19 cellular contexts compared by ENCODE assay signal in the genomic region with DNA sequence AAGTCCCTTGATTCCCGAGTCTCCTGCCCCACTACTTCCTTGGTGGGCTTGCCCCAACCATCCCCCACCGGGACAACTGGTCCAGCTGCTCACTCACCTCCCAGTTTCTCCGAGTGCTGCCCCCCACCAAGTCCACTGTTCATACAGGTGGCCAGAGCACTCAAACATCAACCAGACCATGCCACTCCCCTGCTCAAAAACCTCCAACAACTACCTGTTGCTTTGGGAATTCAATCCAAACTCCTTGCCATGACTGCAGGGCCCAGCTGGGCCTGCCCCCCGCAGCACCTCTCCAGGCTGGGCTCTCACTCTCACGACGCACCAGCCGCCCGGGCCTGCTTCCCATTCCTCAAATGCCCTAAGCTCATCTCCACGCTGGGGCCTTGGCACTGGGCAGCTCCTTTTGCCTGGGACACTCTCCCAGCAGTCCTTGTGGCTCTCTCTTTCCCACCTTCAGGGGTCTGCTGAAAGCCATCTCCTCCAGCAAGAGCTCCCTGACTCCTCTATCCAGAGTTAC.
DNase-seq lines count a peak whose midpoint lies in the region; ATAC-seq and TF ChIP-seq lines count a peak whose summit lies in the region.
"Had no signal": no experiment of that assay in that cellular context is flagged by ENCODE, and none has a peak within 500 bp of the region (broad histone marks: within the 10 kb centered on the region; RNA-seq: fewer than 3 reads in every experiment).

No MANE protein-coding gene starts in this region.

- no peaks in the 10 kb centered on the region for H3K27me3 Mint-ChIP-seq in MCF 10A (ENCODE audit: insufficient read depth, unreplicated experiment)
- H3K27me3 Mint-ChIP-seq in T-helper 17 cell: no peaks in the 10 kb centered on the region
- no peaks in the 10 kb centered on the region for H3K27me3 Mint-ChIP-seq in naive thymus-derived CD4-positive, alpha-beta T cell
- H3K27me3 Mint-ChIP-seq: dendritic cell treated with granulocyte-macrophage colony-stimulating factor and Interleukin-4, amounts not matched to agents 40 ng/mL and 50 ng/mL, for 4 days had no signal

- no peak for TF ChIP-seq CTCF in MCF 10A (IDR thresholded peaks at IDR 0.05; ENCODE audit: unreplicated experiment)
- no peak for TF ChIP-seq CTCF in breast epithelium (IDR thresholded peaks at IDR 0.05)
- no peak for TF ChIP-seq CTCF in transverse colon (IDR thresholded peaks at IDR 0.05)
- TF ChIP-seq CTCF in RWPE1 (conservative IDR thresholded peaks at IDR 0.05; ENCODE audit: low read depth): no peak

- CTCF ChIA-PET in MCF 10A (lab: Yijun Ruan, JAX): no interaction called here
- CTCF ChIA-PET in naive thymus-derived CD4-positive, alpha-beta T cell (lab: Charles Lee): no interaction called here
- CTCF ChIA-PET in RWPE1 (lab: Yijun Ruan, JAX): interaction anchor here (0.7 kb wide), 1 partner anchor 132 kb away, joined by 3 read pairs; no protein-coding TSS in a partner anchor

- ATAC-seq in T-helper 17 cell (no peak), HG03520 (IDR thresholded peaks at IDR 0.05; ENCODE audit: unreplicated experiment) (no peak)
- no peak for ATAC-seq in naive thymus-derived CD4-positive, alpha-beta T cell
- ATAC-seq: right lobe of liver had no signal

- no peaks in the 10 kb centered on the region for H3K36me3 ChIP-seq in breast epithelium
- H3K36me3 ChIP-seq in naive thymus-derived CD4-positive, alpha-beta T cell (ENCODE audit: control insufficient read depth in 2 of 3, insufficient read depth in 3 of 3, low read length in 3 of 3): peaks cover 0 to 53% (median 12%) of the 10 kb centered on the region in 3 experiments
- no peaks in the 10 kb centered on the region for H3K36me3 ChIP-seq in transverse colon
- H3K36me3 ChIP-seq: ascending aorta, neutrophil had no signal

- DNase-seq in MCF 10A (ENCODE audit: unreplicated experiment) (no peak), breast epithelium (ENCODE audit: low spot score in 2 of 2) (no peak), T-helper 17 cell (no peak), transverse colon (no peak), head of caudate nucleus (no peak), RWPE1 (ENCODE audit: low spot score) (no peak)
- no peak for DNase-seq in naive thymus-derived CD4-positive, alpha-beta T cell
- DNase-seq: activated CD4-positive, alpha-beta T cell treated with anti-CD3 and anti-CD28 coated beads for 1 hour; GDM1; NCI-H1436; NCI-H226; right lobe of liver; SHP77 treated with DMSO at 0.1 percent for 48 hours; stimulated activated CD4-positive, alpha-beta T cell treated with anti-CD3 and anti-CD28 coated beads, Interleukin-1b, Interleukin-23, amount 100 ng/mL, for 48 hours had no signal

- no peak for TF ChIP-seq EP300 in transverse colon (IDR thresholded peaks at IDR 0.05; ENCODE audit: low read depth)

- no peak for TF ChIP-seq POLR2A in breast epithelium (IDR thresholded peaks at IDR 0.05)
- no peak for TF ChIP-seq POLR2A in transverse colon (IDR thresholded peaks at IDR 0.05)

- no peaks in the 10 kb centered on the region for H3K36me3 Mint-ChIP-seq in MCF 10A (ENCODE audit: insufficient read depth, unreplicated experiment)
- H3K36me3 Mint-ChIP-seq in T-helper 17 cell (ENCODE audit: low read depth): peaks cover 12% of the 10 kb centered on the region
- H3K36me3 Mint-ChIP-seq in naive thymus-derived CD4-positive, alpha-beta T cell: peaks cover 14 to 49% (median 28%) of the 10 kb centered on the region in 5 donors

- H3K27me3 ChIP-seq in breast epithelium (no peaks in the 10 kb centered on the region), transverse colon (no peaks in the 10 kb centered on the region)
- H3K27me3 ChIP-seq in naive thymus-derived CD4-positive, alpha-beta T cell (ENCODE audit: control insufficient read depth in 2 of 2, insufficient read depth in 2 of 2, low read length in 2 of 2): no peaks in the 10 kb centered on the region
- H3K27me3 ChIP-seq: ascending aorta, neutrophil, right lobe of liver had no signal

- H3K4me3 Mint-ChIP-seq in MCF 10A (ENCODE audit: unreplicated experiment): no peak overlapping the region
- H3K4me3 Mint-ChIP-seq in T-helper 17 cell: no peak overlapping the region
- H3K4me3 Mint-ChIP-seq in naive thymus-derived CD4-positive, alpha-beta T cell: no peak overlapping the region
- H3K4me3 Mint-ChIP-seq: dendritic cell treated with granulocyte-macrophage colony-stimulating factor and Interleukin-4, amounts not matched to agents 40 ng/mL and 50 ng/mL, for 4 days; T-helper 2 cell treated with Interferon-gamma antibody and Interleukin-4, amounts not matched to agents 5 μg/mL and 100 μg/mL, for 36 hours had no signal

- H3K4me1 ChIP-seq in breast epithelium (peaks cover 8% of the 10 kb centered on the region in 2 donors), transverse colon (peaks cover 0 to 42% (median 14%) of the 10 kb centered on the region in 4 donors)
- H3K4me1 ChIP-seq in naive thymus-derived CD4-positive, alpha-beta T cell (ENCODE audit: control insufficient read depth in 2 of 2, insufficient read depth in 2 of 2, low read length in 2 of 2): peaks cover 7 to 22% of the 10 kb centered on the region in 2 donors

- WGBS in transverse colon (ENCODE audit: low coverage in 1 of 2), 2 donors: 82 to 100% methylated on average over 1 to 9 of the region's 9 CpGs

- POLR2A ChIA-PET in MCF 10A (lab: Yijun Ruan, JAX) (interaction anchor here (1.0 kb wide), 1 partner anchor 11 kb away, joined by 3 read pairs; no protein-coding TSS in a partner anchor), RWPE1 (lab: Yijun Ruan, JAX; ENCODE audit: low non-redundant PET) (interaction anchor here (0.5 kb wide), 1 partner anchor 107 kb away, joined by 5 read pairs; no protein-coding TSS in a partner anchor)
- POLR2A ChIA-PET in naive thymus-derived CD4-positive, alpha-beta T cell (lab: Charles Lee): no interaction called here

- H3K27ac Mint-ChIP-seq in MCF 10A (ENCODE audit: low read depth, unreplicated experiment) (peak overlapping the region; percentile 75), T-helper 17 cell (peak overlapping the region; percentile 88)
- peak overlapping the region in 5 of 9 donors; percentile 24 to 57 (median 45) for H3K27ac Mint-ChIP-seq in naive thymus-derived CD4-positive, alpha-beta T cell
- H3K27ac Mint-ChIP-seq: dendritic cell treated with granulocyte-macrophage colony-stimulating factor and Interleukin-4, amounts not matched to agents 40 ng/mL and 50 ng/mL, for 4 days; T-helper 2 cell treated with Interferon-gamma antibody and Interleukin-4, amounts not matched to agents 5 μg/mL and 100 μg/mL, for 36 hours had no signal

- H3K4me3 ChIP-seq in breast epithelium (no peak overlapping the region), transverse colon (no peak overlapping the region)
- H3K4me3 ChIP-seq in naive thymus-derived CD4-positive, alpha-beta T cell (ENCODE audit: low read length): no peak overlapping the region
- H3K4me3 ChIP-seq: ascending aorta, right lobe of liver had no signal

- H3K27ac ChIP-seq in breast epithelium (no peak overlapping the region), transverse colon (peak overlapping the region; percentile 3 to 54 (median 20)), RWPE1 (no peak overlapping the region)
- H3K27ac ChIP-seq in naive thymus-derived CD4-positive, alpha-beta T cell (ENCODE audit: low read depth, low read length): no peak overlapping the region
- H3K27ac ChIP-seq: ascending aorta, neutrophil, right lobe of liver had no signal

- H3K9me3 ChIP-seq in breast epithelium (no peaks in the 10 kb centered on the region), T-helper 17 cell (ENCODE audit: control insufficient read depth, low read length, poor library complexity, severe bottlenecking) (no peaks in the 10 kb centered on the region), transverse colon (no peaks in the 10 kb centered on the region)
- no peaks in the 10 kb centered on the region for H3K9me3 ChIP-seq in naive thymus-derived CD4-positive, alpha-beta T cell (ENCODE audit: control insufficient read depth in 2 of 3, low read length in 3 of 3)
- H3K9me3 ChIP-seq: ascending aorta, neutrophil, right lobe of liver had no signal

- intact Hi-C loops in MCF 10A (cut with micrococcal nuclease): no loop called here
- intact Hi-C loops in breast epithelium (cut with DNase I; ENCODE audit: low total_unique reads): no loop called here
- intact Hi-C loops in naive thymus-derived CD4-positive, alpha-beta T cell (cut with micrococcal nuclease): no loop called here
- intact Hi-C loops in transverse colon (cut with DNase I; ENCODE audit: low total_unique reads): loop anchor here (10.0 kb wide), 1 partner anchor 120 kb away; no protein-coding TSS in a partner anchor
- intact Hi-C loops in head of caudate nucleus (cut with DNase I): no loop called here

- in situ Hi-C loops in transverse colon (cut with MboI; ENCODE audit: low pct_ligation_motif_present in 1 of 4, low pct_unique_long_range_greater_than_20kb in 1 of 4, low sequenced_read_pairs in 3 of 4): no loop called here

- peaks cover 9% of the 10 kb centered on the region for H3K4me1 Mint-ChIP-seq in MCF 10A (ENCODE audit: insufficient read depth, unreplicated experiment)
- H3K4me1 Mint-ChIP-seq in T-helper 17 cell: peaks cover 24% of the 10 kb centered on the region
- peaks cover 2 to 31% (median 16%) of the 10 kb centered on the region in 7 donors for H3K4me1 Mint-ChIP-seq in naive thymus-derived CD4-positive, alpha-beta T cell

- no peaks in the 10 kb centered on the region for H3K9me3 Mint-ChIP-seq in MCF 10A (ENCODE audit: unreplicated experiment)
- H3K9me3 Mint-ChIP-seq in naive thymus-derived CD4-positive, alpha-beta T cell: no peaks in the 10 kb centered on the region
- H3K9me3 Mint-ChIP-seq: dendritic cell treated with granulocyte-macrophage colony-stimulating factor and Interleukin-4, amounts not matched to agents 40 ng/mL and 50 ng/mL, for 4 days; T-helper 2 cell treated with Interferon-gamma antibody and Interleukin-4, amounts not matched to agents 5 μg/mL and 100 μg/mL, for 36 hours had no signal

- BruUV-seq in MCF 10A (replicated peaks; lab: Mats Ljungman, UMichigan): no TSS peak

Comparison
In these comparisons a context has a peak if more than half of its experiments do, and no peak if none do; other contexts are left out.
1. H3K27ac ChIP-seq: peak in transverse colon (4 of 4); none in breast epithelium (0 of 2), naive thymus-derived CD4-positive, alpha-beta T cell (single experiment) and RWPE1 (single experiment).
2. Peak in every context shown above with its lines, with median percentiles within 50 percentile points of each other: H3K27ac Mint-ChIP-seq.